Comparison of ENCODE assay signal across 11 cellular contexts in the genomic region with DNA sequence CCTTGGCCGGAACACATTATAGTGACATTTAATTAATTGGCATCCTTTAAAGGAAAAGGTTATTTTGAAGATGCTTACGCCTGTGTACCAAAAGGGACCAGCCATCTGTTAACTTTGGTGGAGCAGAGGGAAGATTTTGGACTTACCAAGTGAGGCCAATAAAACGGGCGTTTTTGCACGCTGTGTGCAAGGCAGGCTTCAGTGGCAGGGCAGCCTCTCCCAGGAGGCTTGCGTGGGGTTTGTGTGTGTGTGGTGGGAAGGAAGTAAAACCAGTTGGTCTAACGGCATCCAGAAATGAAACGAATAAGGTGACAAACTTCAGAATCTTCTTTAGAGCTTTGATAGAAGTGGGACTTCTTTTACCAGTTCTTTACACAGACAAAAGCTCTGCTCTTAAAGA.
DNase-seq lines count a peak whose midpoint lies in the region; ATAC-seq and TF ChIP-seq lines count a peak whose summit lies in the region.
"Had no signal": no experiment of that assay in that cellular context is flagged by ENCODE, and none has a peak within 500 bp of the region (broad histone marks: within the 10 kb centered on the region; RNA-seq: fewer than 3 reads in every experiment).

No MANE protein-coding gene starts in this region.

- no peak overlapping the region; the same call in 1 of the 2 replicates for H3K9ac ChIP-seq in OCI-LY1 (ENCODE audit: low read length)

- no peaks in the 10 kb centered on the region for H3K79me2 ChIP-seq in OCI-LY1 (ENCODE audit: insufficient read depth, low read length)

- H2AFZ ChIP-seq in OCI-LY1 (ENCODE audit: low read length), result no peak overlapping the region

- no peaks in the 10 kb centered on the region for H3K9me2 ChIP-seq in OCI-LY1 (ENCODE audit: low read depth, low read length)

- in situ Hi-C loops in ACHN (cut with HindIII; ENCODE audit: low pct_ligation_motif_present, low pct_unique_long_range_greater_than_20kb, low sequenced_read_pairs), result no loop called here

- peak overlapping the region; percentile 65 for H3K27ac ChIP-seq in OCI-LY1 (ENCODE audit: low read depth, low read length, poor library complexity, severe bottlenecking)
- H3K27ac ChIP-seq: tibial artery had no signal

- H3K9me3 ChIP-seq in OCI-LY1 (ENCODE audit: low read length), result no peaks in the 10 kb centered on the region
- H3K9me3 ChIP-seq: tibial artery had no signal

- H4K20me1 ChIP-seq in OCI-LY1 (ENCODE audit: insufficient read depth, low read length), result no peaks in the 10 kb centered on the region

- DNase-seq in DMS 273 (lab: John Stamatoyannopoulos, UW; ENCODE audit: unreplicated experiment), result peak; percentile 68
- no peak for DNase-seq in T-helper 9 cell
- no peak for DNase-seq in ACHN
- no peak for DNase-seq in DMS79 (lab: John Stamatoyannopoulos, UW)
- no peak for DNase-seq in activated T-cell treated with anti-CD3 and anti-CD28 coated beads for 4 hours
- DNase-seq: activated effector memory CD4-positive, alpha-beta T cell treated with Interleukin-2 at 50 U/mL for 16 hours; stimulated activated CD4-positive, alpha-beta T cell treated with anti-CD3 and anti-CD28 coated beads, Interleukin-1b, Interleukin-23, amount 100 ng/mL, for 48 hours; tibial artery had no signal

- no peaks in the 10 kb centered on the region for H3F3A ChIP-seq in OCI-LY1 (ENCODE audit: insufficient read depth, low read length)

- peak overlapping the region; percentile 34 for H3K4me2 ChIP-seq in OCI-LY1 (ENCODE audit: low read length)

- ATAC-seq in GM19324 (IDR thresholded peaks at IDR 0.05; ENCODE audit: low FRiP score, unreplicated experiment) (peak; percentile 63), HG03039 (IDR thresholded peaks at IDR 0.05; ENCODE audit: unreplicated experiment) (peak; percentile 52)

- H3K4me3 ChIP-seq in OCI-LY1 (ENCODE audit: low read depth, low read length, poor library complexity, severe bottlenecking), result no peak overlapping the region
- H3K4me3 ChIP-seq: tibial artery had no signal

- H3K4me1 ChIP-seq in OCI-LY1 (ENCODE audit: insufficient read depth, low read length, severe bottlenecking), result peaks cover 61% of the 10 kb centered on the region

- no peak for TF ChIP-seq CTCF in OCI-LY1 (IDR thresholded peaks at IDR 0.05; ENCODE audit: low read length)

- H3K36me3 ChIP-seq in OCI-LY1 (ENCODE audit: insufficient read depth, low read length), result peaks cover 18% of the 10 kb centered on the region

- no peaks in the 10 kb centered on the region for H3K27me3 ChIP-seq in OCI-LY1 (ENCODE audit: insufficient read depth, low read length)
- H3K27me3 ChIP-seq: tibial artery had no signal
